ENCODE assay signal across 8 cellular contexts in the genomic region with DNA sequence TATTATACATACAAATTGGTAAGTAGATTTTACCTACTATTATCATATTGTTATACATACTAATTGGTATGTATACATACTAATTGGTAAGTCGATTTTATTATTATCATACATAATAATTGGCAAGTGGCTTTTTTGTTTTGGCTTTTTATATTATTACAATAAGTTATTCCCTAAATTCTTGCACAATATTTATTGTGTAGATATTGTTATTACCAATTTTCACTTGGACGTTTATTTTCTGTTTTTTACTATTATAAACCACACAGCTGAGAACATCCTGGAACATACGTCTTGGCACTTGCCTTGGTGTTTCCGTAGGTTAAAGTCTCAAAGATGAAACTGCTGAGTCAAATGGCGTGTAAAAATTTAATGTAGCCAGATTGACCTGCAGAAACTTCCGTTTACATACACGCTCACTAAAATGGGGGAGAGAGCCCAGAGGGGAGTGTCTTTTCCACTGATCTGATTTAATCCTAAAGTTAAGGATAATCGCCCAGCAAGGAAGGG. TPM values are rescaled to one million over a fixed set of nuclear protein-coding genes. Genes with fewer than 3 reads are reported as not detected.
A peak's percentile ranks its signal among the peaks of the same experiment; 100 is the strongest.
DNase-seq lines count a peak whose midpoint lies in the region; TF ChIP-seq lines count a peak whose summit lies in the region.

No MANE protein-coding gene starts in this region.

- peaks cover 4% of the 10 kb centered on the region for H3K4me1 ChIP-seq in CD8-positive, alpha-beta memory T cell (ENCODE audit: insufficient read depth, low read length)
- H3K4me1 ChIP-seq in prostate gland (replicated peaks): no peaks in the 10 kb centered on the region

- POLR2A ChIA-PET in CD8-positive, alpha-beta memory T cell (lab: Charles Lee): interaction anchor here (0.6 to 3.1 kb wide), 9 partner anchors 17 to 1870 kb away, joined by 3 to 35 read pairs (median 13); a partner anchor contains a TSS
- POLR2A ChIA-PET in RWPE1 (lab: Yijun Ruan, JAX; ENCODE audit: low non-redundant PET): interaction anchor here (0.7 kb wide), 1 partner anchor 91 kb away, joined by 5 read pairs; no protein-coding TSS in a partner anchor

- intact Hi-C loops in prostate gland (cut with DNase I): loop anchor here (10.0 kb wide), 2 partner anchors 203 to 1347 kb away; a partner anchor contains a TSS

- no peak for DNase-seq in CD8-positive, alpha-beta memory T cell
- DNase-seq in H7: no peak
- DNase-seq in RWPE1 (ENCODE audit: low spot score): no peak
- DNase-seq in epithelial cell of esophagus (ENCODE audit: low read depth): no peak
- no peak for DNase-seq in prostate gland (ENCODE audit: low spot score)
- no peak for DNase-seq in kidney glomerular epithelial cell (lab: John Stamatoyannopoulos, UW)
- no peak for DNase-seq in NCI-H1694 (lab: John Stamatoyannopoulos, UW)
- no peak for DNase-seq in activated gamma-delta T cell treated with Interleukin-2 at 50 U/mL for 16 hours

- H3K9me3 Mint-ChIP-seq in CD8-positive, alpha-beta memory T cell: peaks cover 0 to 4% (median 0%) of the 10 kb centered on the region in 5 donors

- CTCF ChIA-PET in CD8-positive, alpha-beta memory T cell (lab: Charles Lee): interaction anchor here (1.0 to 12.6 kb wide), 9 partner anchors 8 to 217 kb away, joined by 3 to 173 read pairs (median 8); a partner anchor contains a TSS
- CTCF ChIA-PET in RWPE1 (lab: Yijun Ruan, JAX): interaction anchor here (1.1 to 2.3 kb wide), 5 partner anchors 11 to 100 kb away, joined by 3 to 7 read pairs (median 3); no protein-coding TSS in a partner anchor

- peaks cover 23 to 43% (median 40%) of the 10 kb centered on the region in 3 donors for H3K4me1 Mint-ChIP-seq in CD8-positive, alpha-beta memory T cell

- H3K4me3 ChIP-seq in CD8-positive, alpha-beta memory T cell (ENCODE audit: low read length): peak overlapping the region; percentile 94
- peak overlapping the region; percentile 91 for H3K4me3 ChIP-seq in H7 (ENCODE audit: insufficient read depth, low read depth, low read length)
- H3K4me3 ChIP-seq in epithelial cell of esophagus (ENCODE audit: low read length): peak overlapping the region; percentile 82
- peak overlapping the region; percentile 68 to 79 for H3K4me3 ChIP-seq in prostate gland

- no peaks in the 10 kb centered on the region for H3K9me3 ChIP-seq in CD8-positive, alpha-beta memory T cell (ENCODE audit: low read length)
- no peaks in the 10 kb centered on the region for H3K9me3 ChIP-seq in prostate gland

- H3K27me3 ChIP-seq in CD8-positive, alpha-beta memory T cell (ENCODE audit: insufficient read depth, low read length, poor library complexity, severe bottlenecking): no peaks in the 10 kb centered on the region
- no peaks in the 10 kb centered on the region for H3K27me3 ChIP-seq in H7 (ENCODE audit: control insufficient read depth, insufficient read depth, low read length)
- H3K27me3 ChIP-seq in prostate gland (replicated peaks; ENCODE audit: insufficient read depth): no peaks in the 10 kb centered on the region

- H3K27ac ChIP-seq in CD8-positive, alpha-beta memory T cell (ENCODE audit: low read depth, low read length): peak overlapping the region; percentile 78
- H3K27ac ChIP-seq in RWPE1: peak overlapping the region; percentile 99
- peak overlapping the region; percentile 95 to 97 for H3K27ac ChIP-seq in prostate gland

- no peaks in the 10 kb centered on the region for H3K36me3 ChIP-seq in CD8-positive, alpha-beta memory T cell (ENCODE audit: insufficient read depth, low read length)
- no peaks in the 10 kb centered on the region for H3K36me3 ChIP-seq in H7 (replicated peaks; ENCODE audit: control insufficient read depth, insufficient read depth, low read length)
- no peaks in the 10 kb centered on the region for H3K36me3 ChIP-seq in prostate gland

- H3K4me3 Mint-ChIP-seq in CD8-positive, alpha-beta memory T cell: peak overlapping the region; percentile 84 to 97 (median 91)

- 8% methylated on average over 8 of the region's 8 CpGs for WGBS in prostate gland

- peaks cover 0 to 12% of the 10 kb centered on the region in 2 donors for H3K27me3 Mint-ChIP-seq in CD8-positive, alpha-beta memory T cell

- H3K36me3 Mint-ChIP-seq in CD8-positive, alpha-beta memory T cell: peaks cover 0 to 15% (median 0%) of the 10 kb centered on the region in 3 donors

- TF ChIP-seq CTCF in RWPE1 (conservative IDR thresholded peaks at IDR 0.05; ENCODE audit: low read depth) (no peak), epithelial cell of esophagus (IDR thresholded peaks at IDR 0.05; ENCODE audit: insufficient read depth, low read depth, low read length, missing control alignments) (no peak), prostate gland (IDR thresholded peaks at IDR 0.05) (no peak)

- H3K27ac Mint-ChIP-seq in CD8-positive, alpha-beta memory T cell: peak overlapping the region; percentile 88 to 99 (median 96)

- no peak for TF ChIP-seq POLR2A in prostate gland (IDR thresholded peaks at IDR 0.05)

RNA-seq across cellular contexts. Expression of a gene that starts 18.9 kb away (rescaled TPM):
- 10 to 100 TPM; 24.0 to 26.5 TPM for total RNA-seq in CD8-positive, alpha-beta memory T cell
- polyA plus RNA-seq in CD8-positive, alpha-beta memory T cell: 33.6 TPM
- 0.30 TPM in 1 of 2 replicates, not detected in the other for total RNA-seq in H7 (2014; rRNA removed; shearing (Covaris generic))
- 1 to 10 TPM in 1 of 2 donors, not detected in 1; 3.1 TPM for total RNA-seq in prostate gland

RNA-seq across cellular contexts. Expression of a gene that starts 19.0 kb away (rescaled TPM):
- 10 to 100 TPM; 46.4 to 48.5 TPM for total RNA-seq in CD8-positive, alpha-beta memory T cell
- 95.4 TPM for polyA plus RNA-seq in CD8-positive, alpha-beta memory T cell
- total RNA-seq in H7 (2014; rRNA removed; shearing (Covaris generic)): 1.9 and 2.7 TPM in 2 replicates
- 1 to 10 TPM; 3.0 to 9.0 TPM for total RNA-seq in prostate gland

RNA-seq across cellular contexts. Expression of a gene that starts 39.1 kb away (rescaled TPM):
- total RNA-seq in CD8-positive, alpha-beta memory T cell: not detected
- 0.91 TPM for polyA plus RNA-seq in CD8-positive, alpha-beta memory T cell
- total RNA-seq in H7 (2014; rRNA removed; shearing (Covaris generic)): 0.69 and 0.78 TPM in 2 replicates
- 1 to 10 TPM in 1 of 2 donors, under 1 TPM in 1; 0.55 to 6.3 TPM for total RNA-seq in prostate gland

RNA-seq across cellular contexts. Expression of a gene that starts 58.9 kb away (rescaled TPM):
- total RNA-seq in CD8-positive, alpha-beta memory T cell: not detected
- not detected for polyA plus RNA-seq in CD8-positive, alpha-beta memory T cell
- total RNA-seq in H7 (2014; rRNA removed; shearing (Covaris generic)): 0.03 TPM in 1 of 2 replicates, not detected in the other
- total RNA-seq in prostate gland: not detected

Comparison
In these comparisons a context has a peak if more than half of its experiments do, and no peak if none do; other contexts are left out.
1. RNA of a gene that starts 18.9 kb away (total RNA-seq): 24.0 to 26.5 TPM in CD8-positive, alpha-beta memory T cell; 3.1 TPM in prostate gland and 0.30 TPM in H7; every median in the first group is over 4 times any median in the second.
2. RNA of a gene that starts 19.0 kb away (total RNA-seq): 46.4 to 48.5 TPM in CD8-positive, alpha-beta memory T cell; 3.0 to 9.0 TPM in prostate gland and 1.9 to 2.7 TPM in H7; every median in the first group is over 4 times any median in the second.
3. Peak in every context shown above with its lines, with median percentiles within 50 percentile points of each other: H3K27ac ChIP-seq and H3K4me3 ChIP-seq.